In genomic region chr19:4517451-4518057, GRCh38 we compare ENCODE assay signal across 27 cellular contexts. TPM values are rescaled to one million over a fixed set of nuclear protein-coding genes. Genes with fewer than 3 reads are reported as not detected.
A peak's percentile ranks its signal among the peaks of the same experiment; 100 is the strongest.
DNase-seq lines count a peak whose midpoint lies in the region; ATAC-seq and TF ChIP-seq lines count a peak whose summit lies in the region.
"Had no signal": no experiment of that assay in that cellular context is flagged by ENCODE, and none has a peak within 500 bp of the region (broad histone marks: within the 10 kb centered on the region; RNA-seq: fewer than 3 reads in every experiment).

No MANE protein-coding gene starts in this region.

- peak overlapping the region; percentile 4 for H3K9ac ChIP-seq in NT2/D1 (ENCODE audit: insufficient read length, low read depth)

- H3K9me3 Mint-ChIP-seq in chondrocyte (ENCODE audit: low read depth): no peaks in the 10 kb centered on the region
- H3K9me3 Mint-ChIP-seq in activated CD4-positive, alpha-beta memory T cell treated with anti-CD3 and anti-CD28 coated beads for 36 hours: no peaks in the 10 kb centered on the region
- H3K9me3 Mint-ChIP-seq: CD8-positive, alpha-beta memory T cell; IgD-negative memory B cell; naive thymus-derived CD8-positive, alpha-beta T cell; stimulated activated naive CD8-positive, alpha-beta T cell treated with anti-CD3 and anti-CD28 coated beads, Interleukin-15, amount 100 ng/mL, for 72 hours had no signal

- intact Hi-C loops in sigmoid colon (cut with DNase I): loop anchor here (5.0 to 10.0 kb wide), 3 partner anchors 60 to 533 kb away; partner anchors contain the start of genes EEF2, TNFAIP8L1 and UBXN6
- intact Hi-C loops in activated CD4-positive, alpha-beta memory T cell treated with anti-CD3 and anti-CD28 coated beads for 36 hours (cut with micrococcal nuclease): no loop called here

- H3K4me3 Mint-ChIP-seq in chondrocyte (ENCODE audit: unreplicated experiment): no peak overlapping the region
- no peak overlapping the region for H3K4me3 Mint-ChIP-seq in activated CD4-positive, alpha-beta memory T cell treated with anti-CD3 and anti-CD28 coated beads for 36 hours
- H3K4me3 Mint-ChIP-seq: CD8-positive, alpha-beta memory T cell; IgD-negative memory B cell; naive thymus-derived CD8-positive, alpha-beta T cell; stimulated activated naive CD8-positive, alpha-beta T cell treated with anti-CD3 and anti-CD28 coated beads, Interleukin-15, amount 100 ng/mL, for 72 hours had no signal

- no peak overlapping the region for H3K4me3 ChIP-seq in NT2/D1 (ENCODE audit: insufficient read length, low read depth)
- peak overlapping the region; percentile 53 to 73 (median 60) for H3K4me3 ChIP-seq in sigmoid colon
- H3K4me3 ChIP-seq: A549, adrenal gland, SJCRH30 had no signal

- CTCF ChIA-PET in activated CD4-positive, alpha-beta memory T cell treated with anti-CD3 and anti-CD28 coated beads for 36 hours (lab: Charles Lee): interaction anchor here (1.3 kb wide), 1 partner anchor 292 kb away, joined by 3 read pairs; no protein-coding TSS in a partner anchor

- peaks cover 17% of the 10 kb centered on the region for H3K4me1 Mint-ChIP-seq in chondrocyte (ENCODE audit: low read depth)
- H3K4me1 Mint-ChIP-seq in activated CD4-positive, alpha-beta memory T cell treated with anti-CD3 and anti-CD28 coated beads for 36 hours (ENCODE audit: low read depth): no peaks in the 10 kb centered on the region
- H3K4me1 Mint-ChIP-seq: CD8-positive, alpha-beta memory T cell; IgD-negative memory B cell; stimulated activated naive CD8-positive, alpha-beta T cell treated with anti-CD3 and anti-CD28 coated beads, Interleukin-15, amount 100 ng/mL, for 72 hours had no signal

- WGBS in sigmoid colon, 2 donors: 83 to 84% methylated on average over 24 of the region's 24 CpGs

- H3K36me3 Mint-ChIP-seq in chondrocyte (ENCODE audit: low read depth): no peaks in the 10 kb centered on the region
- no peaks in the 10 kb centered on the region for H3K36me3 Mint-ChIP-seq in activated CD4-positive, alpha-beta memory T cell treated with anti-CD3 and anti-CD28 coated beads for 36 hours
- H3K36me3 Mint-ChIP-seq: CD8-positive, alpha-beta memory T cell; IgD-negative memory B cell; naive thymus-derived CD8-positive, alpha-beta T cell had no signal

- no peaks in the 10 kb centered on the region for H3K36me3 ChIP-seq in NT2/D1 (ENCODE audit: insufficient read depth, insufficient read length, low read length)
- peaks cover 0 to 32% (median 16%) of the 10 kb centered on the region in 4 donors for H3K36me3 ChIP-seq in sigmoid colon
- H3K36me3 ChIP-seq: adrenal gland, brain microvascular endothelial cell, SJCRH30 had no signal

- TF ChIP-seq CTCF in chondrocyte (IDR thresholded peaks at IDR 0.05) (no peak), sigmoid colon (IDR thresholded peaks at IDR 0.05) (no peak)

- POLR2A ChIA-PET in activated CD4-positive, alpha-beta memory T cell treated with anti-CD3 and anti-CD28 coated beads for 36 hours (lab: Charles Lee): no interaction called here

- H3K27me3 Mint-ChIP-seq in chondrocyte (ENCODE audit: low read depth): peaks cover 1% of the 10 kb centered on the region
- H3K27me3 Mint-ChIP-seq in activated CD4-positive, alpha-beta memory T cell treated with anti-CD3 and anti-CD28 coated beads for 36 hours: peaks cover 3% of the 10 kb centered on the region

- DNase-seq in NT2/D1 (ENCODE audit: low read depth, low spot score): no peak
- peak; percentile 89 for DNase-seq in chondrocyte (ENCODE audit: low spot score)
- no peak for DNase-seq in left lobe of liver (ENCODE audit: low spot score)
- DNase-seq in sigmoid colon: no peak
- DNase-seq in NCI-H526 treated with DMSO at 0.1 percent for 48 hours (lab: John Stamatoyannopoulos, UW): no peak
- DNase-seq in activated CD4-positive, alpha-beta memory T cell treated with anti-CD3 and anti-CD28 coated beads for 36 hours: no peak
- DNase-seq in NCI-H2081 (lab: John Stamatoyannopoulos, UW): no peak
- DNase-seq: activated CD4-positive, alpha-beta T cell treated with anti-CD3 and anti-CD28 coated beads for 1 hour; activated CD8-positive, alpha-beta memory T cell treated with anti-CD3 and anti-CD28 coated beads for 24 hours; activated T-cell treated with anti-CD3 and anti-CD28 coated beads, Interleukin-2, amount 50 U/mL, for 1 hour; adrenal gland; brain microvascular endothelial cell; CD8-positive, alpha-beta memory T cell; cortex of kidney; glutamatergic neuron; kidney glomerular epithelial cell; mesenchymal stem cell; naive thymus-derived CD8-positive, alpha-beta T cell; NCI-H1105; NCI-H2029; stimulated activated naive CD8-positive, alpha-beta T cell treated with anti-CD3 and anti-CD28 coated beads, Interleukin-15, amount 100 ng/mL, for 72 hours; T-helper 1 cell had no signal

- peaks cover 33% of the 10 kb centered on the region for H3K27me3 ChIP-seq in NT2/D1 (ENCODE audit: insufficient read depth, insufficient read length)
- H3K27me3 ChIP-seq in sigmoid colon: no peaks in the 10 kb centered on the region
- H3K27me3 ChIP-seq: adrenal gland, brain microvascular endothelial cell, SJCRH30 had no signal

- no peak overlapping the region for H3K27ac Mint-ChIP-seq in chondrocyte (ENCODE audit: unreplicated experiment)
- H3K27ac Mint-ChIP-seq in activated CD4-positive, alpha-beta memory T cell treated with anti-CD3 and anti-CD28 coated beads for 36 hours: no peak overlapping the region
- H3K27ac Mint-ChIP-seq: CD8-positive, alpha-beta memory T cell; IgD-negative memory B cell; naive thymus-derived CD8-positive, alpha-beta T cell had no signal

- no peak for TF ChIP-seq POLR2A in sigmoid colon (IDR thresholded peaks at IDR 0.05)

- no peak for TF ChIP-seq EP300 in sigmoid colon (IDR thresholded peaks at IDR 0.05)

- H3K9me3 ChIP-seq in NT2/D1 (ENCODE audit: insufficient read depth, low read length) (no peaks in the 10 kb centered on the region), sigmoid colon (no peaks in the 10 kb centered on the region)
- H3K9me3 ChIP-seq: A549, adrenal gland, SJCRH30 had no signal

- peaks cover 3% of the 10 kb centered on the region for H3K4me1 ChIP-seq in NT2/D1 (ENCODE audit: insufficient read depth, insufficient read length)
- H3K4me1 ChIP-seq in sigmoid colon: peaks cover 0 to 62% (median 38%) of the 10 kb centered on the region in 4 donors
- H3K4me1 ChIP-seq: adrenal gland had no signal

- peak; percentile 25 for ATAC-seq in left lobe of liver
- no peak for ATAC-seq in GM18870 (IDR thresholded peaks at IDR 0.05; ENCODE audit: unreplicated experiment)
- ATAC-seq: naive thymus-derived CD8-positive, alpha-beta T cell had no signal

- peak overlapping the region; percentile 91 to 98 (median 94) for H3K27ac ChIP-seq in sigmoid colon
- H3K27ac ChIP-seq: adrenal gland, brain microvascular endothelial cell, SJCRH30 had no signal

RNA-seq across cellular contexts. Expression of gene PLIN4, which starts 0.7 kb away (rescaled TPM):
- total RNA-seq in chondrocyte: 0.05 TPM in 2 of 3 replicates, not detected in the other
- 36.8 TPM for total RNA-seq in left lobe of liver
- 10 to 100 TPM; 41.3 to 71.7 (median 55.9) TPM for total RNA-seq in sigmoid colon
- polyA plus RNA-seq in sigmoid colon: 10 to 100 TPM in 1 of 3 donors, 1 to 10 TPM in 1, under 1 TPM in 1; 0.69 to 22.3 (median 1.8) TPM
- under 1 TPM in 1 of 2 experiments, not detected in 1; 0.02 TPM for total RNA-seq in activated CD4-positive, alpha-beta memory T cell treated with anti-CD3 and anti-CD28 coated beads for 36 hours

RNA-seq across cellular contexts. Expression of gene PLIN5, which starts 17.5 kb away (rescaled TPM):
- total RNA-seq in chondrocyte (not detected in 3 replicates), left lobe of liver (136 TPM), sigmoid colon (10 to 100 TPM in 1 of 4 donors, 1 to 10 TPM in 3; 2.5 to 10.0 (median 4.2) TPM)
- polyA plus RNA-seq in sigmoid colon: 1 to 10 TPM in 2 of 3 donors, under 1 TPM in 1; 0.69 to 3.1 (median 2.4) TPM
- total RNA-seq in activated CD4-positive, alpha-beta memory T cell treated with anti-CD3 and anti-CD28 coated beads for 36 hours: under 1 TPM; 0.17 to 0.31 TPM
- total RNA-seq: CD8-positive, alpha-beta memory T cell had no signal
- polyA plus RNA-seq: IgD-negative memory B cell had no signal

RNA-seq across cellular contexts. Expression of gene LRG1, which starts 22.3 kb away (rescaled TPM):
- total RNA-seq in chondrocyte (not detected in 3 replicates), left lobe of liver (328 TPM), sigmoid colon (1 to 10 TPM in 1 of 4 donors, under 1 TPM in 2, not detected in 1; 0.36 to 2.3 (median 0.49) TPM)
- polyA plus RNA-seq in sigmoid colon: 10 to 100 TPM in 1 of 3 donors, 1 to 10 TPM in 2; 2.4 to 21.0 (median 3.7) TPM
- total RNA-seq in activated CD4-positive, alpha-beta memory T cell treated with anti-CD3 and anti-CD28 coated beads for 36 hours: under 1 TPM; 0.88 to 0.92 TPM
- total RNA-seq: CD8-positive, alpha-beta memory T cell; naive thymus-derived CD8-positive, alpha-beta T cell had no signal
- polyA plus RNA-seq: naive thymus-derived CD8-positive, alpha-beta T cell had no signal

RNA-seq across cellular contexts. Expression of gene SEMA6B, which starts 41.9 kb away (rescaled TPM):
- total RNA-seq in chondrocyte (4.2 to 5.3 TPM (median 4.3 TPM) in 3 replicates), left lobe of liver (1.8 TPM), sigmoid colon (1 to 10 TPM; 1.1 to 5.7 (median 1.6) TPM)
- polyA plus RNA-seq in sigmoid colon: 10 to 100 TPM in 1 of 3 donors, 1 to 10 TPM in 1, under 1 TPM in 1; 0.60 to 16.9 (median 4.7) TPM
- total RNA-seq in activated CD4-positive, alpha-beta memory T cell treated with anti-CD3 and anti-CD28 coated beads for 36 hours: under 1 TPM in 1 of 2 experiments, not detected in 1; 0.19 TPM
- total RNA-seq: OCI-LY7 had no signal
- polyA plus RNA-seq: CD8-positive, alpha-beta memory T cell; IgD-negative memory B cell; naive thymus-derived CD8-positive, alpha-beta T cell had no signal

RNA-seq across cellular contexts. Expression of gene HDGFL2, which starts 45.5 kb away (rescaled TPM):
- total RNA-seq in chondrocyte: 50.0 to 66.5 TPM (median 51.7 TPM) in 3 replicates
- 16.8 TPM for total RNA-seq in left lobe of liver
- total RNA-seq in sigmoid colon: 10 to 100 TPM; 31.0 to 45.5 (median 40.4) TPM
- polyA plus RNA-seq in sigmoid colon: 10 to 100 TPM; 19.8 to 78.2 (median 22.2) TPM
- total RNA-seq in activated CD4-positive, alpha-beta memory T cell treated with anti-CD3 and anti-CD28 coated beads for 36 hours: 10 to 100 TPM; 46.0 to 47.7 TPM

Comparison
In these comparisons a context has a peak if more than half of its experiments do, and no peak if none do; other contexts are left out.
1. RNA of gene PLIN4, which starts 0.7 kb away (total RNA-seq): 41.3 to 71.7 TPM in sigmoid colon and 36.8 TPM in left lobe of liver (single experiment); 0.05 TPM in chondrocyte and 0.02 TPM in activated CD4-positive, alpha-beta memory T cell treated with anti-CD3 and anti-CD28 coated beads for 36 hours; every median in the first group is over 10 times any median in the second.
2. RNA of gene PLIN5, which starts 17.5 kb away (total RNA-seq): 136 TPM in left lobe of liver (single experiment); 2.5 to 10.0 TPM in sigmoid colon, 0.17 to 0.31 TPM in activated CD4-positive, alpha-beta memory T cell treated with anti-CD3 and anti-CD28 coated beads for 36 hours and not detected in chondrocyte; every median in the first group is over 10 times any median in the second.
3. RNA of gene LRG1, which starts 22.3 kb away (total RNA-seq): 328 TPM in left lobe of liver (single experiment); 0.88 to 0.92 TPM in activated CD4-positive, alpha-beta memory T cell treated with anti-CD3 and anti-CD28 coated beads for 36 hours, 0.36 to 2.3 TPM in sigmoid colon and not detected in chondrocyte; every median in the first group is over 10 times any median in the second.